In genomic region chr17:31481783-31482081, GRCh38 we compare ENCODE assay signal across 23 cellular contexts.
"Had no signal": no experiment of that assay in that cellular context is flagged by ENCODE, and none has a peak within 500 bp of the region (broad histone marks: within the 10 kb centered on the region; RNA-seq: fewer than 3 reads in every experiment).

No MANE protein-coding gene starts in this region.

- H3K4me3 ChIP-seq: body of pancreas, cardiac muscle cell, coronary artery, dorsolateral prefrontal cortex, lower lobe of right lung, neural progenitor cell, spleen, testis, transverse colon had no signal

- H3K4me2 ChIP-seq: neural progenitor cell had no signal

- H3K4me1 ChIP-seq: neural progenitor cell, testis had no signal

- H3K36me3 Mint-ChIP-seq: activated naive CD8-positive, alpha-beta T cell; natural killer cell; neural progenitor cell had no signal

- H3K4me1 Mint-ChIP-seq: neural progenitor cell had no signal

- H3K9me3 Mint-ChIP-seq: activated T-cell treated with anti-CD3 and anti-CD28 coated beads, Interleukin-2, amount 50 U/mL, for 24 hours; activated T-helper 2 cell treated with anti-CD3 and anti-CD28 coated beads, Interferon-gamma antibody, Interleukin-2, Interleukin-4, amounts not matched to agents 10 μg/mL and 5 μg/mL and 100 μg/mL, durations not matched to agents 14 hours and 24 hours and 36 hours; natural killer cell; neural progenitor cell had no signal

- H3K27ac ChIP-seq: body of pancreas, cardiac muscle cell, coronary artery, lower lobe of right lung, neural progenitor cell, spleen, testis, transverse colon had no signal

- H3K9me3 ChIP-seq: body of pancreas, lower lobe of right lung, spleen, testis, transverse colon had no signal

- DNase-seq: activated CD4-positive, alpha-beta T cell treated with anti-CD3 and anti-CD28 coated beads for 48 hours; activated CD8-positive, alpha-beta memory T cell treated with anti-CD3 and anti-CD28 coated beads, Interleukin-2, amount 50 U/mL, for 4 hours; activated T-cell treated with anti-CD3 and anti-CD28 coated beads, Interleukin-2, amount 50 U/mL, for 24 hours; aorta; body of pancreas; dorsolateral prefrontal cortex; foreskin fibroblast; head of caudate nucleus; lower lobe of right lung; mesendoderm; natural killer cell; right cardiac atrium; spleen; stimulated activated naive CD4-positive, alpha-beta T cell treated with Interleukin-2 at 50 U/mL for 16 hours; T-helper 1 cell; testis; transverse colon had no signal

- H3K36me3 ChIP-seq: cardiac muscle cell, lower lobe of right lung, neural progenitor cell, spleen, transverse colon had no signal

- H3K4me3 Mint-ChIP-seq: activated naive CD8-positive, alpha-beta T cell; activated T-cell treated with anti-CD3 and anti-CD28 coated beads, Interleukin-2, amount 50 U/mL, for 24 hours; natural killer cell; neural progenitor cell had no signal

- H3K27me3 Mint-ChIP-seq: activated naive CD8-positive, alpha-beta T cell; activated T-cell treated with anti-CD3 and anti-CD28 coated beads, Interleukin-2, amount 50 U/mL, for 24 hours had no signal

- ATAC-seq: body of pancreas, esophagus mucosa, natural killer cell, right cardiac atrium had no signal

- H3K27me3 ChIP-seq: body of pancreas, cardiac muscle cell, dorsolateral prefrontal cortex, testis had no signal

- H3K27ac Mint-ChIP-seq: activated naive CD8-positive, alpha-beta T cell; activated T-cell treated with anti-CD3 and anti-CD28 coated beads, Interleukin-2, amount 50 U/mL, for 24 hours; activated T-helper 2 cell treated with anti-CD3 and anti-CD28 coated beads, Interferon-gamma antibody, Interleukin-2, Interleukin-4, amounts not matched to agents 10 μg/mL and 5 μg/mL and 100 μg/mL, durations not matched to agents 14 hours and 24 hours and 36 hours; natural killer cell; neural progenitor cell had no signal
